In the genomic region with DNA sequence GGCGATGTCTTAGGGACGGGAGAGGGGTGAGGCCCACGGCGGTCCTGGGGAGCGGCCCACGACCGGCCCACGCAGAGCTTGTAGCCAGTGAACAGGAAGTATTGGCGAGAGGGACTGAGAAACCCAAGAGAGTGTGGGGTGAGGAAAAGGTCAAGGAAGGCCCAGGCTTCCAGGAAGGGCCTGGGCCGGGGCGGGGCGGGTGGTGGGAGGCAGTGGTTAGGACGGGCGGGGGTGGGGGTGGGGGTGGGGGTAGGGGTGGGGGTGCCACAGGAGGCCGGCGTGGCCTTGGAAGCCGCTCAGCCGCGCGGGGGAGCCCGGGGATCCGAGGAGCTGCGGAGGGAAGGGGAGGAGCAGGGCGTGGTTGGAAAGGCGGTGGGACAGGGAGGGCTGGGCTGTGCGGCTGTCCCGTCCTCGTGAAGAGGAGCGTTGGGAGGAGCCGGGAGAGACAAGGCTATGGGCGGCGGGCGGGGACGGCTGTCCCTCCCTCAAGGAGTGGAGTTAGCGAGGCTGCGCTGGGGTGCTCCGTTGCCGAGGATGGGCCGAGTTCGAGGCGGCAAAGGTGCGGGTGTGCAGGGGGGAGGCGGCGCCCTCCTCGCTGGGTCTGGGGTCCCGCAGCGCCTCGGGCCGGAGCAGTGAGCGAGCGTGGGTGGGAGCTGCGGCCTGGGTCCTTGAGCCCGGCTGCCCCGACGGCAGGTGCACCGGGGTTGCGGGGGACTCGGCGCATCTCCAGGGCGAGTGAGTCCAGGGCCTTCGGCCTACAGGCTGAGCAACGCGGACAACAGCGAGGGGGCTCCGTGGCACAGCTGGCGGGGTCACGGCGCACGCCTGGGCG, we compare ENCODE assay signal across 8 cellular contexts.
A peak's percentile ranks its signal among the peaks of the same experiment; 100 is the strongest.
DNase-seq lines count a peak whose midpoint lies in the region; ATAC-seq, FAIRE-seq and TF ChIP-seq lines count a peak whose summit lies in the region.

No MANE protein-coding gene starts in this region.

- no peaks in the 10 kb centered on the region; the same call in 2 of the 3 replicates for H3K9me3 Mint-ChIP-seq in GM23338
- H3K9me3 Mint-ChIP-seq in stimulated activated naive B cell treated with anti-CD40 and anti-IgM and Interleukin-4, amounts not matched to agents 10 μg/mL and 1 μg/mL and 100 μg/mL, for 72 hours = peaks cover 0 to 3% of the 10 kb centered on the region in 2 donors

- DNase-seq in GM23338 (ENCODE audit: low spot score) (peak; percentile 82), adipocyte (ENCODE audit: low read depth) (no peak), kidney (peak; percentile 93), superior temporal gyrus (ENCODE audit: extremely low spot score) (no peak), NCI-H1092 treated with DMSO at 0.1 percent for 48 hours (lab: John Stamatoyannopoulos, UW) (no peak), NCI-H2196 (lab: John Stamatoyannopoulos, UW; ENCODE audit: unreplicated experiment) (no peak)
- no peak for DNase-seq in stimulated activated naive B cell treated with anti-CD40 and anti-IgM and Interleukin-4, amounts not matched to agents 10 μg/mL and 1 μg/mL and 100 μg/mL, for 72 hours
- no peak for DNase-seq in activated CD8-positive, alpha-beta memory T cell treated with anti-CD3 and anti-CD28 coated beads, Interleukin-2, amount 50 U/mL, for 4 hours

- H3K4me3 ChIP-seq in GM23338 (peak overlapping the region; percentile 73), adipocyte (ENCODE audit: low read length) (peak overlapping the region; percentile 73), kidney (ENCODE audit: low read length in 2 of 2) (peak overlapping the region in 1 of 2 donors; percentile 56)

- FAIRE-seq in kidney (lab: Jason Lieb, UNC) = no peak

- no peaks in the 10 kb centered on the region for H3K36me3 Mint-ChIP-seq in GM23338 (ENCODE audit: low read depth)
- H3K36me3 Mint-ChIP-seq in stimulated activated naive B cell treated with anti-CD40 and anti-IgM and Interleukin-4, amounts not matched to agents 10 μg/mL and 1 μg/mL and 100 μg/mL, for 72 hours = no peaks in the 10 kb centered on the region

- H3K4me1 Mint-ChIP-seq in GM23338 = peaks cover 21% of the 10 kb centered on the region
- peaks cover 10 to 12% of the 10 kb centered on the region in 2 donors for H3K4me1 Mint-ChIP-seq in stimulated activated naive B cell treated with anti-CD40 and anti-IgM and Interleukin-4, amounts not matched to agents 10 μg/mL and 1 μg/mL and 100 μg/mL, for 72 hours

- H3K9ac ChIP-seq in adipocyte (ENCODE audit: low read length) = peak overlapping the region; percentile 71
- H3K9ac ChIP-seq in kidney (ENCODE audit: low read length in 2 of 2) = peak overlapping the region in 1 of 2 donors; percentile 51

- peaks cover 11% of the 10 kb centered on the region for H3K4me1 ChIP-seq in GM23338 (ENCODE audit: insufficient read depth)
- no peaks in the 10 kb centered on the region for H3K4me1 ChIP-seq in adipocyte (ENCODE audit: control insufficient read depth, insufficient read depth, low read length)
- no peaks in the 10 kb centered on the region for H3K4me1 ChIP-seq in kidney (ENCODE audit: control insufficient read depth in 1 of 2, insufficient read depth in 1 of 2, low read depth in 1 of 2, low read length in 2 of 2)

- H3K4me2 ChIP-seq in GM23338 = peak overlapping the region; percentile 83

- H3K27ac ChIP-seq in GM23338 (ENCODE audit: low read depth) = no peak overlapping the region
- no peak overlapping the region for H3K27ac ChIP-seq in kidney (ENCODE audit: low read depth in 2 of 2, low read length in 2 of 2)

- no peaks in the 10 kb centered on the region for H3K36me3 ChIP-seq in GM23338 (ENCODE audit: insufficient read depth)
- no peaks in the 10 kb centered on the region for H3K36me3 ChIP-seq in adipocyte (ENCODE audit: control insufficient read depth, insufficient read depth, low read length, severe bottlenecking)
- no peaks in the 10 kb centered on the region for H3K36me3 ChIP-seq in kidney (ENCODE audit: control insufficient read depth in 1 of 2, insufficient read depth in 2 of 2, low read length in 2 of 2)

- peak overlapping the region; percentile 99 for H2AFZ ChIP-seq in GM23338

- H4K20me1 ChIP-seq in GM23338 (replicated peaks; ENCODE audit: insufficient read depth) = no peaks in the 10 kb centered on the region

- peaks cover 10% of the 10 kb centered on the region for H3K27me3 Mint-ChIP-seq in GM23338 (ENCODE audit: insufficient read depth, low read depth, poor library complexity)
- peaks cover 34 to 47% of the 10 kb centered on the region in 2 donors for H3K27me3 Mint-ChIP-seq in stimulated activated naive B cell treated with anti-CD40 and anti-IgM and Interleukin-4, amounts not matched to agents 10 μg/mL and 1 μg/mL and 100 μg/mL, for 72 hours

- TF ChIP-seq CTCF in GM23338 (conservative IDR thresholded peaks at IDR 0.05; ENCODE audit: low read depth in 2 of 2) (no peak; a peak in 1 of 4 replicates), kidney (IDR thresholded peaks at IDR 0.05; ENCODE audit: borderline replicate concordance, extremely low read depth, insufficient read depth) (no peak)

- no peaks in the 10 kb centered on the region for H3K9me2 ChIP-seq in GM23338 (ENCODE audit: insufficient read depth)

- H3K27me3 ChIP-seq in GM23338 (ENCODE audit: insufficient read depth) = peaks cover 17% of the 10 kb centered on the region
- H3K27me3 ChIP-seq in adipocyte (replicated peaks; ENCODE audit: control insufficient read depth, insufficient read depth, low read length) = no peaks in the 10 kb centered on the region

- peak; percentile 94 for ATAC-seq in GM23338
- ATAC-seq in stimulated activated naive B cell treated with anti-CD40 and anti-IgM and Interleukin-4, amounts not matched to agents 10 μg/mL and 1 μg/mL and 100 μg/mL, for 72 hours (replicated peaks) = peak; percentile 26 to 42

- no peaks in the 10 kb centered on the region for H3K79me2 ChIP-seq in GM23338 (replicated peaks; ENCODE audit: insufficient read depth)

- intact Hi-C loops in kidney (cut with DNase I) = no loop called here

- no peaks in the 10 kb centered on the region for H3F3A ChIP-seq in GM23338 (replicated peaks; ENCODE audit: low read depth)

- peak overlapping the region; percentile 69 for H3K4me3 Mint-ChIP-seq in GM23338
- H3K4me3 Mint-ChIP-seq in stimulated activated naive B cell treated with anti-CD40 and anti-IgM and Interleukin-4, amounts not matched to agents 10 μg/mL and 1 μg/mL and 100 μg/mL, for 72 hours = peak overlapping the region; percentile 67 to 77

- H3K27ac Mint-ChIP-seq in GM23338 = no peak overlapping the region
- H3K27ac Mint-ChIP-seq in stimulated activated naive B cell treated with anti-CD40 and anti-IgM and Interleukin-4, amounts not matched to agents 10 μg/mL and 1 μg/mL and 100 μg/mL, for 72 hours = peak overlapping the region; percentile 79

- no peaks in the 10 kb centered on the region for H3K9me3 ChIP-seq in adipocyte (ENCODE audit: control insufficient read depth, low read length)
- H3K9me3 ChIP-seq in kidney (ENCODE audit: control insufficient read depth in 1 of 2, low read length in 2 of 2) = no peaks in the 10 kb centered on the region

TF ChIP-seq in GM23338, 12 proteins besides CTCF, POLR2A, EP300 and RAD21:
- peak; percentile 51; the same call in 1 of the 2 replicates for TF ChIP-seq POLR2AphosphoS5 (IDR thresholded peaks at IDR 0.05; ENCODE audit: low read depth)
- no peak for TF ChIP-seq NANOG (IDR thresholded peaks at IDR 0.05; ENCODE audit: borderline replicate concordance)

Comparison
In these comparisons a context has a peak if more than half of its experiments do, and no peak if none do; other contexts are left out.
1. DNase-seq: peak in GM23338 (single experiment) and kidney (single experiment); none in adipocyte (single experiment), stimulated activated naive B cell treated with anti-CD40 and anti-IgM and Interleukin-4, amounts not matched to agents 10 μg/mL and 1 μg/mL and 100 μg/mL, for 72 hours (single experiment), activated CD8-positive, alpha-beta memory T cell treated with anti-CD3 and anti-CD28 coated beads, Interleukin-2, amount 50 U/mL, for 4 hours (single experiment), superior temporal gyrus (single experiment), NCI-H1092 treated with DMSO at 0.1 percent for 48 hours (single experiment) and NCI-H2196 (single experiment).